ENCODE assay signal across 26 cellular contexts in the genomic region with DNA sequence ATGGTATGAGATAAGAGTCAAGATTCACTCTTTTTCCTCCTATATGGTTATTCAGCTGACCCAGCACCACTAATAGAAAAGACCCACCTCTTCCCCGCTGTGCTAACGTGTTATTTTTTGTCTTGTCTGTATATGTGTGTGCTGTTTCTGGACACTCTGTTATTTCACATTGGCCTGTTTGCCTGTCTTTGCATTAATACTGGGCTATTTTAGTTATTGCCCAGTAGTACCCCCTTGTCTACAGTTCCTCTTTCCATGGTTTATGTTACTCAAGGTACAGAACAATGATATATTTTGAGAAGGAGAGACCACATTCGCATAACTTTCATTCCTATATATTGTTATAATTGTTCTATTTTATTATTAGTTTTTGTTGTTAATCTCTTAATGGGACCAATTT.
DNase-seq lines count a peak whose midpoint lies in the region; ATAC-seq, FAIRE-seq and TF ChIP-seq lines count a peak whose summit lies in the region.
"Had no signal": no experiment of that assay in that cellular context is flagged by ENCODE, and none has a peak within 500 bp of the region (broad histone marks: within the 10 kb centered on the region; RNA-seq: fewer than 3 reads in every experiment).

No MANE protein-coding gene starts in this region.

- H3K27me3 ChIP-seq in MG63: no peaks in the 10 kb centered on the region
- H3K27me3 ChIP-seq: sigmoid colon had no signal

- peaks cover 6% of the 10 kb centered on the region for H3K9me3 Mint-ChIP-seq in activated T-helper 1 cell treated with anti-CD3 and anti-CD28 coated beads, Interleukin-12 subunit alpha, Interleukin-12 subunit beta, Interleukin-2, Interleukin-4 antibody, amounts not matched to agents 30 ng/mL and 10 ng/mL and 1 ng/mL, durations not matched to agents 14 hours and 24 hours and 36 hours
- no peaks in the 10 kb centered on the region for H3K9me3 Mint-ChIP-seq in natural killer cell
- H3K9me3 Mint-ChIP-seq: activated CD4-positive, alpha-beta memory T cell treated with anti-CD3 and anti-CD28 coated beads for 36 hours; CD8-positive, alpha-beta memory T cell had no signal

- peaks cover 28% of the 10 kb centered on the region for H3K27me3 Mint-ChIP-seq in activated T-helper 1 cell treated with anti-CD3 and anti-CD28 coated beads, Interleukin-12 subunit alpha, Interleukin-12 subunit beta, Interleukin-2, Interleukin-4 antibody, amounts not matched to agents 30 ng/mL and 10 ng/mL and 1 ng/mL, durations not matched to agents 14 hours and 24 hours and 36 hours (ENCODE audit: insufficient read depth)
- peaks cover 0 to 7% of the 10 kb centered on the region in 2 donors for H3K27me3 Mint-ChIP-seq in natural killer cell (ENCODE audit: low read depth in 2 of 2)

- H3K9me3 ChIP-seq in MG63: no peaks in the 10 kb centered on the region
- H3K9me3 ChIP-seq: HAP-1, lower lobe of right lung, mucosa of descending colon, sigmoid colon had no signal

- no peak overlapping the region for H3K4me3 ChIP-seq in coronary artery
- no peak overlapping the region for H3K4me3 ChIP-seq in MG63
- H3K4me3 ChIP-seq: HAP-1, lower lobe of right lung, mucosa of descending colon, sigmoid colon had no signal

- peak overlapping the region; percentile 0 for H3K27ac Mint-ChIP-seq in activated T-helper 1 cell treated with anti-CD3 and anti-CD28 coated beads, Interleukin-12 subunit alpha, Interleukin-12 subunit beta, Interleukin-2, Interleukin-4 antibody, amounts not matched to agents 30 ng/mL and 10 ng/mL and 1 ng/mL, durations not matched to agents 14 hours and 24 hours and 36 hours
- peak overlapping the region; percentile 81 to 88 for H3K27ac Mint-ChIP-seq in natural killer cell
- H3K27ac Mint-ChIP-seq: activated CD4-positive, alpha-beta memory T cell treated with anti-CD3 and anti-CD28 coated beads for 36 hours; brain had no signal

- H3K27ac ChIP-seq in coronary artery: no peak overlapping the region

- no peak for DNase-seq in GM12891 (ENCODE audit: insufficient read length, low spot score)
- DNase-seq in activated T-helper 1 cell treated with anti-CD3 and anti-CD28 coated beads, Interleukin-12 subunit alpha, Interleukin-12 subunit beta, Interleukin-2, Interleukin-4 antibody, amounts not matched to agents 30 ng/mL and 10 ng/mL and 1 ng/mL, durations not matched to agents 14 hours and 24 hours and 36 hours (ENCODE audit: low spot score): no peak
- DNase-seq in natural killer cell: no peak
- no peak for DNase-seq in hippocampal formation (lab: John Stamatoyannopoulos, UW)
- DNase-seq in coronary artery (ENCODE audit: low spot score): no peak
- no peak for DNase-seq in EL
- DNase-seq in MG63: no peak
- DNase-seq: activated CD4-positive, alpha-beta memory T cell treated with anti-CD3 and anti-CD28 coated beads for 36 hours; activated CD4-positive, CD25-positive, alpha-beta regulatory T cell; activated gamma-delta T cell; CD8-positive, alpha-beta memory T cell; GF-D8; lower lobe of right lung; mucosa of descending colon; NCI-H2081; posterior cingulate gyrus; SHP77 treated with DMSO at 0.1 percent for 48 hours; sigmoid colon; stimulated activated CD4-positive, alpha-beta T cell treated with anti-CD3 and anti-CD28 coated beads, Interleukin-15, amount 100 ng/mL, for 24 hours; trophoblast cell had no signal

- no peaks in the 10 kb centered on the region for H3K36me3 ChIP-seq in MG63
- H3K36me3 ChIP-seq: HAP-1, lower lobe of right lung, sigmoid colon had no signal

- intact Hi-C loops in activated T-helper 1 cell treated with anti-CD3 and anti-CD28 coated beads, Interleukin-12 subunit alpha, Interleukin-12 subunit beta, Interleukin-2, Interleukin-4 antibody, amounts not matched to agents 30 ng/mL and 10 ng/mL and 1 ng/mL, durations not matched to agents 14 hours and 24 hours and 36 hours (cut with micrococcal nuclease): loop anchor here (2.0 kb wide), 1 partner anchor 164 kb away; no protein-coding TSS in a partner anchor
- intact Hi-C loops in natural killer cell (cut with micrococcal nuclease): loop anchor here (2.0 kb wide), 2 partner anchors 66 to 154 kb away; no protein-coding TSS in a partner anchor

- TF ChIP-seq POLR2A in GM12891 (IDR thresholded peaks at IDR 0.05; ENCODE audit: low read depth, low read length): no peak

- no peak overlapping the region for H3K4me3 Mint-ChIP-seq in activated T-helper 1 cell treated with anti-CD3 and anti-CD28 coated beads, Interleukin-12 subunit alpha, Interleukin-12 subunit beta, Interleukin-2, Interleukin-4 antibody, amounts not matched to agents 30 ng/mL and 10 ng/mL and 1 ng/mL, durations not matched to agents 14 hours and 24 hours and 36 hours
- peak overlapping the region; percentile 73 for H3K4me3 Mint-ChIP-seq in natural killer cell
- H3K4me3 Mint-ChIP-seq: activated CD4-positive, alpha-beta memory T cell treated with anti-CD3 and anti-CD28 coated beads for 36 hours; brain had no signal

- no peak for TF ChIP-seq CTCF in natural killer cell (IDR thresholded peaks at IDR 0.05)
- TF ChIP-seq CTCF in coronary artery (IDR thresholded peaks at IDR 0.05): no peak

- H3K4me1 Mint-ChIP-seq in activated T-helper 1 cell treated with anti-CD3 and anti-CD28 coated beads, Interleukin-12 subunit alpha, Interleukin-12 subunit beta, Interleukin-2, Interleukin-4 antibody, amounts not matched to agents 30 ng/mL and 10 ng/mL and 1 ng/mL, durations not matched to agents 14 hours and 24 hours and 36 hours (ENCODE audit: low read depth): peaks cover 18% of the 10 kb centered on the region
- H3K4me1 Mint-ChIP-seq in natural killer cell: peaks cover 29 to 42% of the 10 kb centered on the region in 2 donors
- H3K4me1 Mint-ChIP-seq: brain had no signal

- FAIRE-seq in GM12891 (lab: Jason Lieb, UNC): peak; percentile 89
- FAIRE-seq: colon, endometrium, HepG2 had no signal

- H3K36me3 Mint-ChIP-seq in activated T-helper 1 cell treated with anti-CD3 and anti-CD28 coated beads, Interleukin-12 subunit alpha, Interleukin-12 subunit beta, Interleukin-2, Interleukin-4 antibody, amounts not matched to agents 30 ng/mL and 10 ng/mL and 1 ng/mL, durations not matched to agents 14 hours and 24 hours and 36 hours (ENCODE audit: low read depth): no peaks in the 10 kb centered on the region
- no peaks in the 10 kb centered on the region for H3K36me3 Mint-ChIP-seq in natural killer cell
- H3K36me3 Mint-ChIP-seq: activated CD4-positive, alpha-beta memory T cell treated with anti-CD3 and anti-CD28 coated beads for 36 hours; brain; CD8-positive, alpha-beta memory T cell had no signal

- ATAC-seq in HG02885 (IDR thresholded peaks at IDR 0.05; ENCODE audit: poor library complexity, unreplicated experiment) (peak; percentile 37), natural killer cell (no peak)
- ATAC-seq: HepG2 had no signal

TF ChIP-seq in GM12891, 5 proteins besides CTCF, POLR2A, EP300 and RAD21:
- no peak for TF ChIP-seq TAF1 (IDR thresholded peaks at IDR 0.05; ENCODE audit: low read depth, low read length)
- TF ChIP-seq SPI1 (IDR thresholded peaks at IDR 0.05; ENCODE audit: low read depth, low read length): peak; percentile 91
TF ChIP-seq in GM12891: peak in this region for 1.
